ENCODE assay signal across 7 cellular contexts in genomic region chr7:30596721-30597120, GRCh38. TPM values are rescaled to one million over a fixed set of nuclear protein-coding genes. Genes with fewer than 3 reads are reported as not detected.
DNase-seq lines count a peak whose midpoint lies in the region; TF ChIP-seq lines count a peak whose summit lies in the region.

No MANE protein-coding gene starts in this region.

- H3K27me3 ChIP-seq in GM23248 (replicated peaks; ENCODE audit: insufficient read depth) (no peaks in the 10 kb centered on the region), PC-9 (ENCODE audit: insufficient read depth, low read depth) (no peaks in the 10 kb centered on the region), endocrine pancreas (ENCODE audit: control insufficient read depth, insufficient read depth, low read length) (no peaks in the 10 kb centered on the region), Peyer's patch (no peaks in the 10 kb centered on the region)

- peak overlapping the region; percentile 100 for H3K9ac ChIP-seq in GM23248
- no peak overlapping the region for H3K9ac ChIP-seq in endocrine pancreas (ENCODE audit: control insufficient read depth, insufficient read depth, low read length)

- H2AFZ ChIP-seq in GM23248 (no peak overlapping the region), PC-9 (no peak overlapping the region)

- in situ Hi-C loops in GM23248 (cut with MboI), result no loop called here

- DNase-seq in GM23248 (peak; percentile 66), PC-9 (no peak), progenitor cell of endocrine pancreas (ENCODE audit: low spot score, unreplicated experiment) (no peak), Peyer's patch (no peak), NCI-H82 (lab: John Stamatoyannopoulos, UW) (no peak)
- DNase-seq in stimulated activated naive CD4-positive, alpha-beta T cell (lab: John Stamatoyannopoulos, UW), result no peak

- no peaks in the 10 kb centered on the region for H3K9me3 Mint-ChIP-seq in progenitor cell of endocrine pancreas (ENCODE audit: low read depth)

- peak overlapping the region; percentile 99 for H3K4me2 ChIP-seq in GM23248 (ENCODE audit: unreplicated experiment)
- H3K4me2 ChIP-seq in PC-9, result peak overlapping the region; percentile 84

- CTCF ChIA-PET in PC-9 (lab: Charles Lee), result interaction anchor here (0.6 kb wide), 1 partner anchor 343 kb away, joined by 3 read pairs; no protein-coding TSS in a partner anchor

- H3K4me1 ChIP-seq in GM23248 (ENCODE audit: insufficient read depth) (peaks cover 19% of the 10 kb centered on the region), PC-9 (replicated peaks; ENCODE audit: insufficient read depth) (peaks cover 22% of the 10 kb centered on the region), endocrine pancreas (ENCODE audit: control insufficient read depth, insufficient read depth, low read length) (peaks cover 8% of the 10 kb centered on the region), Peyer's patch (peaks cover 0 to 27% (median 4%) of the 10 kb centered on the region in 4 donors)

- peak overlapping the region; percentile 99 for H3K4me3 Mint-ChIP-seq in progenitor cell of endocrine pancreas (ENCODE audit: low read depth)

- TF ChIP-seq POLR2A in Peyer's patch (IDR thresholded peaks at IDR 0.05), result no peak

- H3K79me2 ChIP-seq in GM23248 (ENCODE audit: insufficient read depth) (peaks cover 98% of the 10 kb centered on the region), PC-9 (ENCODE audit: low read depth) (peaks cover 93% of the 10 kb centered on the region)

- intact Hi-C loops in PC-9 (cut with micrococcal nuclease; ENCODE audit: unreplicated experiment), result loop anchor here (2.0 to 10.0 kb wide), 2 partner anchors 14 to 92 kb away; partner anchors contain the start of gene GGCT

- WGBS in GM23248 (ENCODE audit: low coverage in 1 of 2, low lambda C conversion rate in 2 of 2, missing lambda C conversion rate in 2 of 2), 2 experiments, result 9 to 15% methylated on average over 3 of the region's 3 CpGs

- no TSS peak for BruUV-seq in PC-9 (replicated peaks; lab: Mats Ljungman, UMichigan)

- H3K27me3 Mint-ChIP-seq in progenitor cell of endocrine pancreas, result no peaks in the 10 kb centered on the region

- H3K4me1 Mint-ChIP-seq in progenitor cell of endocrine pancreas (ENCODE audit: low read depth), result peaks cover 18% of the 10 kb centered on the region

- H3K4me3 ChIP-seq in GM23248 (peak overlapping the region; percentile 100), PC-9 (peak overlapping the region; percentile 77), endocrine pancreas (ENCODE audit: control insufficient read depth, insufficient read depth, low read length) (peak overlapping the region; percentile 99), Peyer's patch (peak overlapping the region in 2 of 4 donors; percentile 92 to 98)

- no peaks in the 10 kb centered on the region for H3K9me3 ChIP-seq in GM23248 (ENCODE audit: low read depth)
- no peaks in the 10 kb centered on the region for H3K9me3 ChIP-seq in PC-9 (ENCODE audit: insufficient read depth, low read depth)
- no peaks in the 10 kb centered on the region for H3K9me3 ChIP-seq in endocrine pancreas (ENCODE audit: control insufficient read depth, low read length)
- no peaks in the 10 kb centered on the region for H3K9me3 ChIP-seq in Peyer's patch

- peaks cover 18% of the 10 kb centered on the region for H3K36me3 Mint-ChIP-seq in progenitor cell of endocrine pancreas (ENCODE audit: insufficient read depth)

- H3K27ac Mint-ChIP-seq in progenitor cell of endocrine pancreas, result no peak overlapping the region

- H4K20me1 ChIP-seq in GM23248 (ENCODE audit: insufficient read depth) (peaks cover 4% of the 10 kb centered on the region; the same call in 1 of the 2 replicates), PC-9 (ENCODE audit: insufficient read depth) (peaks cover 55% of the 10 kb centered on the region)

- TF ChIP-seq CTCF in PC-9 (conservative IDR thresholded peaks at IDR 0.05) (no peak), progenitor cell of endocrine pancreas (IDR thresholded peaks at IDR 0.05; ENCODE audit: unreplicated experiment) (no peak), Peyer's patch (IDR thresholded peaks at IDR 0.05) (no peak)

- POLR2A ChIA-PET in PC-9 (lab: Charles Lee; ENCODE audit: unreplicated experiment), result no interaction called here

- H3K9me2 ChIP-seq in GM23248 (ENCODE audit: insufficient read depth), result no peaks in the 10 kb centered on the region
- no peaks in the 10 kb centered on the region for H3K9me2 ChIP-seq in PC-9 (ENCODE audit: insufficient read depth)

- H3K36me3 ChIP-seq in GM23248 (ENCODE audit: low read depth) (peaks cover 51% of the 10 kb centered on the region), PC-9 (ENCODE audit: low read depth) (peaks cover 59% of the 10 kb centered on the region), endocrine pancreas (ENCODE audit: control insufficient read depth, insufficient read depth, low read length) (no peaks in the 10 kb centered on the region), Peyer's patch (peaks cover 0 to 26% (median 0%) of the 10 kb centered on the region in 3 donors)

- H3K27ac ChIP-seq in GM23248 (peak overlapping the region; percentile 95), PC-9 (peak overlapping the region; percentile 83), Peyer's patch (no peak overlapping the region)

- peaks cover 67% of the 10 kb centered on the region for H3F3A ChIP-seq in GM23248 (ENCODE audit: insufficient read depth)
- H3F3A ChIP-seq in PC-9 (ENCODE audit: insufficient read depth, low read depth), result peaks cover 28% of the 10 kb centered on the region; the same call in 1 of the 2 replicates

RNA-seq across cellular contexts. Expression of gene GARS1, which starts 2.0 kb away (rescaled TPM):
- 232 and 313 TPM in 2 replicates for total RNA-seq in GM23248 (2014; rRNA removed; shearing (Covaris generic))
- 471 and 498 TPM in 2 replicates for polyA plus RNA-seq in GM23248 (2016; fragmentation: Nextera tagmentation; extraction: Ambion mirVana)
- total RNA-seq in PC-9 (2021), result 272 and 274 TPM in 2 replicates
- 117 and 141 TPM in 2 replicates for total RNA-seq in progenitor cell of endocrine pancreas
- 10 to 100 TPM; 50.4 to 77.8 (median 70.1) TPM for total RNA-seq in Peyer's patch

Comparison
In these comparisons a context has a peak if more than half of its experiments do, and no peak if none do; other contexts are left out.
1. H3K27ac ChIP-seq: peak in GM23248 (single experiment) and PC-9 (single experiment); none in Peyer's patch (0 of 4).